In the genomic region with DNA sequence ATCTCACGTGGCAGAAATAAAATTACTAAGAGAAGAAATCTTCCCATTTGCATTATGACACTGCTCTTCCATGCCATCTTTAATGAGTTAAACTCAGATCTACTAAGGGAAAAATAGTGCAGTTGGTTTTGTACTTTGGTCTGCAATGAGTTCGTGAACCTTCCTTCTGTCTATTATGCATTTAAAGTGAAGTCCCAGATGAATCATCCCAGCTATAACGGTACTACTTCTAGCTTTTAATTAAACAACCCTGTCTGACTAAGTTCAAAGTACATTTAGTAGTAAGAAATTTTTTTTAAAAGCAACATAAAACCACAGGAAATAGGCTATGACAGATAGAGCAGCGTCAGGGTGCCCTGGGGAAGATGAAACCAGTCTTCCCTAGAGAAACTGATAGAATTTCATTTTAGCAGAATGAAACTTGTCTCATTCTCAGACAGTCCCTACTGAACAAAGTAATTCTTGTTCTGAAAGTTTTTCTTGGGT, we compare ENCODE assay signal across 9 cellular contexts. TPM values are rescaled to one million over a fixed set of nuclear protein-coding genes. Genes with fewer than 3 reads are reported as not detected.
A peak's percentile ranks its signal among the peaks of the same experiment; 100 is the strongest.
DNase-seq lines count a peak whose midpoint lies in the region; ATAC-seq and TF ChIP-seq lines count a peak whose summit lies in the region.
"Had no signal": no experiment of that assay in that cellular context is flagged by ENCODE, and none has a peak within 500 bp of the region (broad histone marks: within the 10 kb centered on the region; RNA-seq: fewer than 3 reads in every experiment).

No MANE protein-coding gene starts in this region.

- peaks cover 3% of the 10 kb centered on the region for H3K27me3 Mint-ChIP-seq in nephron (ENCODE audit: low read depth)

- H3K4me3 ChIP-seq in BE2C (ENCODE audit: low read depth, low read length): no peak overlapping the region

- DNase-seq in Kasumi-1 (lab: John Stamatoyannopoulos, UW) (peak; percentile 43 to 48), BE2C (no peak), HuH-7 (ENCODE audit: low spot score) (no peak), NCI-H187 treated with DMSO at 0.1 percent for 48 hours (lab: John Stamatoyannopoulos, UW) (no peak), Right ventricle myocardium superior (no peak)
- peak; percentile 21 for DNase-seq in activated effector memory CD4-positive, alpha-beta T cell treated with Interleukin-2 at 50 U/mL for 16 hours

- no peaks in the 10 kb centered on the region for H3K36me3 Mint-ChIP-seq in nephron (ENCODE audit: low read depth)

- peak overlapping the region in 1 of 3 experiments; percentile 18 for H3K4me3 Mint-ChIP-seq in nephron
- H3K4me3 Mint-ChIP-seq: neural crest cell had no signal

- no peak for TF ChIP-seq CTCF in nephron (IDR thresholded peaks at IDR 0.05; ENCODE audit: unreplicated experiment in 3 of 3)
- no peak for TF ChIP-seq CTCF in BE2C (IDR thresholded peaks at IDR 0.05; ENCODE audit: low read depth, low read length)

- no peaks in the 10 kb centered on the region for H3K27me3 ChIP-seq in BE2C

- H3K4me1 ChIP-seq in BE2C: no peaks in the 10 kb centered on the region

- intact Hi-C loops in Right ventricle myocardium superior (cut with DNase I): no loop called here

- H3K9me3 Mint-ChIP-seq in nephron: no peaks in the 10 kb centered on the region
- H3K9me3 Mint-ChIP-seq: neural crest cell had no signal

- peaks cover 14% of the 10 kb centered on the region for H3K4me1 Mint-ChIP-seq in nephron

- H3K36me3 ChIP-seq in BE2C: no peaks in the 10 kb centered on the region

- ATAC-seq in GM18870 (IDR thresholded peaks at IDR 0.05; ENCODE audit: unreplicated experiment) (peak; percentile 48), Right ventricle myocardium superior (ENCODE audit: poor library complexity) (no peak)

- H3K9me3 ChIP-seq in BE2C: no peaks in the 10 kb centered on the region

- H3K27ac Mint-ChIP-seq in nephron: peak overlapping the region; percentile 50 to 89 (median 58)

RNA-seq across cellular contexts. Expression of gene TMIGD1, which starts 1.8 kb away (rescaled TPM):
- not detected for polyA plus RNA-seq in BE2C (2012; ENCODE audit: insufficient read depth, insufficient read length, low read depth)
- not detected for total RNA-seq in Right ventricle myocardium superior
- total RNA-seq: neural crest cell had no signal

RNA-seq across cellular contexts. Expression of gene BLMH, which starts 40.4 kb away (rescaled TPM):
- polyA plus RNA-seq in BE2C (2012; ENCODE audit: insufficient read depth, insufficient read length, low read depth): 7.9 TPM
- 13.4 TPM for total RNA-seq in Right ventricle myocardium superior

RNA-seq across cellular contexts. Expression of gene CPD, which starts 46.6 kb away (rescaled TPM):
- 9.2 TPM for polyA plus RNA-seq in BE2C (2012; ENCODE audit: insufficient read depth, insufficient read length, low read depth)
- 16.1 TPM for total RNA-seq in Right ventricle myocardium superior

Comparison
In these comparisons a context has a peak if more than half of its experiments do, and no peak if none do; other contexts are left out.
1. DNase-seq: peak in Kasumi-1 (2 of 2) and activated effector memory CD4-positive, alpha-beta T cell treated with Interleukin-2 at 50 U/mL for 16 hours (single experiment); none in BE2C (single experiment), HuH-7 (single experiment), NCI-H187 treated with DMSO at 0.1 percent for 48 hours (single experiment) and Right ventricle myocardium superior (single experiment).